In genomic region chr13:32821149-32821688, GRCh38 we compare ENCODE assay signal across 1 cellular context.
TF ChIP-seq lines count a peak whose summit lies in the region.

No MANE protein-coding gene starts in this region.

TF ChIP-seq in IMR-90, 13 proteins besides CTCF, POLR2A, EP300 and RAD21:
- TF ChIP-seq ELK1 (IDR thresholded peaks at IDR 0.05; ENCODE audit: borderline replicate concordance, low read depth, low read length) (no peak), BHLHE40 (IDR thresholded peaks at IDR 0.05; ENCODE audit: low read depth, low read length) (no peak), MXI1 (IDR thresholded peaks at IDR 0.05; ENCODE audit: borderline replicate concordance, low read depth, low read length) (no peak), FOS (IDR thresholded peaks at IDR 0.05; ENCODE audit: low read depth, low read length) (no peak), CHD1 (IDR thresholded peaks at IDR 0.05; ENCODE audit: low read depth, low read length) (no peak), USF2 (IDR thresholded peaks at IDR 0.05; ENCODE audit: low read depth, low read length) (no peak), NFE2L2 (IDR thresholded peaks at IDR 0.05; ENCODE audit: low read depth, low read length) (no peak), SMC3 (IDR thresholded peaks at IDR 0.05; ENCODE audit: low read depth, low read length) (no peak), MAZ (IDR thresholded peaks at IDR 0.05; ENCODE audit: borderline replicate concordance, low read depth, low read length) (no peak)
TF ChIP-seq in IMR-90: peak in this region for 0.
